Comparison of ENCODE assay signal across 31 cellular contexts in genomic region chr4:22510750-22511149, GRCh38.
"Had no signal": no experiment of that assay in that cellular context is flagged by ENCODE, and none has a peak within 500 bp of the region (broad histone marks: within the 10 kb centered on the region; RNA-seq: fewer than 3 reads in every experiment).

No MANE protein-coding gene starts in this region.

- FAIRE-seq: astrocyte, endometrium, pancreas had no signal

- H3K36me3 ChIP-seq: breast epithelium, colonic mucosa, esophagus squamous epithelium, heart right ventricle, left ventricle myocardium inferior, pancreas, thyroid gland had no signal

- H3K4me1 ChIP-seq: breast epithelium, colonic mucosa had no signal

- H3K36me3 Mint-ChIP-seq: naive B cell; stimulated activated memory B cell treated with anti-CD40 and anti-IgM and Interleukin-4, amounts not matched to agents 10 μg/mL and 1 μg/mL and 100 μg/mL, for 72 hours had no signal

- H3K27me3 Mint-ChIP-seq: stimulated activated naive CD8-positive, alpha-beta T cell treated with anti-CD3 and anti-CD28 coated beads, Interleukin-15, amount 100 ng/mL, for 72 hours had no signal

- H3K27me3 ChIP-seq: breast epithelium, colonic mucosa, esophagus squamous epithelium, pancreas, thyroid gland had no signal

- ATAC-seq: heart right ventricle; pancreas; psoas muscle; stimulated activated memory B cell treated with anti-CD40 and anti-IgM and Interleukin-4, amounts not matched to agents 10 μg/mL and 1 μg/mL and 100 μg/mL, for 72 hours; stimulated activated naive CD8-positive, alpha-beta T cell treated with anti-CD3 and anti-CD28 coated beads, Interleukin-15, amount 100 ng/mL, for 72 hours had no signal

- H3K4me3 ChIP-seq: breast epithelium, colonic mucosa, esophagus squamous epithelium, heart right ventricle, left ventricle myocardium inferior, pancreas, psoas muscle, smooth muscle cell, thyroid gland had no signal

- H3K27ac ChIP-seq: colonic mucosa, epithelial cell of prostate, esophagus squamous epithelium, heart right ventricle, left ventricle myocardium inferior, psoas muscle, thyroid gland had no signal

- H3K27ac Mint-ChIP-seq: activated naive CD8-positive, alpha-beta T cell; mesothelial cell of epicardium; naive B cell; stimulated activated memory B cell treated with anti-CD40 and anti-IgM and Interleukin-4, amounts not matched to agents 10 μg/mL and 1 μg/mL and 100 μg/mL, for 72 hours; stimulated activated naive CD8-positive, alpha-beta T cell treated with anti-CD3 and anti-CD28 coated beads, Interleukin-15, amount 100 ng/mL, for 72 hours; T-helper 2 cell treated with Interferon-gamma antibody and Interleukin-4, amounts not matched to agents 5 μg/mL and 100 μg/mL, for 36 hours had no signal

- H3K4me2 ChIP-seq: smooth muscle cell had no signal

- H3K4me3 Mint-ChIP-seq: activated naive CD8-positive, alpha-beta T cell; mesothelial cell of epicardium; naive B cell; stimulated activated memory B cell treated with anti-CD40 and anti-IgM and Interleukin-4, amounts not matched to agents 10 μg/mL and 1 μg/mL and 100 μg/mL, for 72 hours; stimulated activated naive CD8-positive, alpha-beta T cell treated with anti-CD3 and anti-CD28 coated beads, Interleukin-15, amount 100 ng/mL, for 72 hours; T-helper 2 cell treated with Interferon-gamma antibody and Interleukin-4, amounts not matched to agents 5 μg/mL and 100 μg/mL, for 36 hours had no signal

- DNase-seq: activated CD4-positive, alpha-beta T cell treated with anti-CD3 and anti-CD28 coated beads for 4 hours; activated CD4-positive, alpha-beta T cell treated with anti-CD3 and anti-CD28 coated beads, Interleukin-2, amount 50 U/mL, for 48 hours; activated CD8-positive, alpha-beta memory T cell treated with anti-CD3 and anti-CD28 coated beads for 24 hours; activated effector memory CD4-positive, alpha-beta T cell treated with Interleukin-2 at 50 U/mL for 16 hours; activated naive CD4-positive, alpha-beta T cell treated with Interleukin-2 at 50 U/mL for 16 hours; central memory CD4-positive, alpha-beta T cell; colonic mucosa; effector CD8-positive, alpha-beta T cell; esophagus squamous epithelium; foreskin melanocyte; heart right ventricle; left ventricle myocardium inferior; naive B cell; nucleus accumbens; pancreas; psoas muscle; stimulated activated CD4-positive, alpha-beta T cell treated with anti-CD3 and anti-CD28 coated beads, Interleukin-1b, Interleukin-23, amount 100 ng/mL, for 48 hours; stimulated activated CD4-positive, alpha-beta T cell treated with anti-CD3 and anti-CD28 coated beads, Interleukin-4, amount 100 ng/mL, for 4 hours; stimulated activated CD8-positive, alpha-beta memory T cell treated with anti-CD3 and anti-CD28 coated beads, Interleukin-4, amount 100 ng/mL, for 48 hours; stimulated activated naive CD8-positive, alpha-beta T cell treated with anti-CD3 and anti-CD28 coated beads, Interleukin-15, amount 100 ng/mL, for 72 hours; T-helper 1 cell; thyroid gland had no signal

- H3K9me3 ChIP-seq: breast epithelium, colonic mucosa, esophagus squamous epithelium, heart right ventricle, left ventricle myocardium inferior, pancreas, psoas muscle, thyroid gland had no signal

- H3K9me3 Mint-ChIP-seq: mesothelial cell of epicardium; stimulated activated naive CD8-positive, alpha-beta T cell treated with anti-CD3 and anti-CD28 coated beads, Interleukin-15, amount 100 ng/mL, for 72 hours; T-helper 2 cell treated with Interferon-gamma antibody and Interleukin-4, amounts not matched to agents 5 μg/mL and 100 μg/mL, for 36 hours had no signal
